ENCODE assay signal across 11 cellular contexts in genomic region chr9:137256362-137256761, GRCh38. TPM values are rescaled to one million over a fixed set of nuclear protein-coding genes. Genes with fewer than 3 reads are reported as not detected.
DNase-seq lines count a peak whose midpoint lies in the region; ATAC-seq, FAIRE-seq and TF ChIP-seq lines count a peak whose summit lies in the region.
"Had no signal": no experiment of that assay in that cellular context is flagged by ENCODE, and none has a peak within 500 bp of the region (broad histone marks: within the 10 kb centered on the region; RNA-seq: fewer than 3 reads in every experiment).

No MANE protein-coding gene starts in this region.

- TF ChIP-seq EP300 in H1 (IDR thresholded peaks at IDR 0.05; ENCODE audit: borderline replicate concordance in 1 of 2, low read depth in 2 of 2, low read length in 2 of 2): no peak

- CTCF ChIA-PET in CD8-positive, alpha-beta T cell (lab: Charles Lee): interaction anchor here (1.3 to 2.8 kb wide), 4 partner anchors 16 to 227 kb away, joined by 3 to 23 read pairs (median 4); partner anchors contain the start of gene TUBB4B
- CTCF ChIA-PET in H1 (lab: Charles Lee; ENCODE audit: partially characterized antibody): interaction anchor here (0.6 to 4.7 kb wide), 15 partner anchors 9 to 230 kb away, joined by 3 to 13 read pairs (median 4); partner anchors contain the start of genes ABCA2 and RNF224

- peaks cover 7% of the 10 kb centered on the region for H3K36me3 ChIP-seq in CD8-positive, alpha-beta T cell (ENCODE audit: insufficient read depth, low read length)
- H3K36me3 ChIP-seq in OCI-LY1 (ENCODE audit: insufficient read depth, low read length) (peaks cover 10% of the 10 kb centered on the region), H1 (ENCODE audit: control insufficient read depth in 2 of 4, insufficient read depth in 4 of 4, low read length in 3 of 4) (peaks cover 3 to 17% (median 12%) of the 10 kb centered on the region in 4 experiments; a peak in 6 of 8 replicates), osteoblast (ENCODE audit: insufficient read depth, low read length) (peaks cover 19% of the 10 kb centered on the region)

- 89% methylated on average over 15 of the region's 15 CpGs; no CpG with 5 or more reads in 1 of the 2 experiments for WGBS in H1 (ENCODE audit: extremely low coverage in 1 of 2, insufficient coverage in 1 of 2, insufficient read length in 1 of 2, insufficient replicate concordance in 2 of 2, low coverage in 1 of 2, low lambda C conversion rate in 2 of 2, missing lambda C conversion rate in 1 of 2), 2 experiments

- H4K5ac ChIP-seq in H1 (ENCODE audit: insufficient read length, low read depth, low read length): no peak overlapping the region

- H3K9ac ChIP-seq in OCI-LY1 (ENCODE audit: low read length) (peak overlapping the region; percentile 89), H1 (replicated peaks in 1 of 4; ENCODE audit: extremely low read depth in 1 of 4, low read depth in 3 of 4, low read length in 3 of 4) (0 out of 7 replicates have a peak overlapping the region, but pooled peaks of 1 of the 4 experiments have one; percentile 44)

- H3K4me1 Mint-ChIP-seq in CD8-positive, alpha-beta T cell (ENCODE audit: low read depth): peaks cover 15% of the 10 kb centered on the region

- no peak for ATAC-seq in CD8-positive, alpha-beta T cell
- ATAC-seq in GM21619 (IDR thresholded peaks at IDR 0.05; ENCODE audit: unreplicated experiment): no peak

- no peaks in the 10 kb centered on the region for H3K27me3 Mint-ChIP-seq in CD8-positive, alpha-beta T cell (ENCODE audit: low read depth)

- H3K27me3 ChIP-seq in CD8-positive, alpha-beta T cell (ENCODE audit: insufficient read depth, low read length): no peaks in the 10 kb centered on the region
- no peaks in the 10 kb centered on the region; the same call in 1 of the 2 replicates for H3K27me3 ChIP-seq in OCI-LY1 (ENCODE audit: insufficient read depth, low read length)
- peaks cover 0 to 7% (median 0%) of the 10 kb centered on the region in 4 experiments; a peak in 2 of 7 replicates for H3K27me3 ChIP-seq in H1 (replicated peaks in 1 of 4; ENCODE audit: control insufficient read depth in 3 of 4, extremely low read depth in 1 of 4, insufficient read depth in 3 of 4, low read length in 3 of 4)
- H3K27me3 ChIP-seq in osteoblast (ENCODE audit: insufficient read depth, low read length): no peaks in the 10 kb centered on the region

- H2BK20ac ChIP-seq in H1 (ENCODE audit: low read length): no peak overlapping the region

- no peak overlapping the region for H3K27ac Mint-ChIP-seq in CD8-positive, alpha-beta T cell

- H3K79me1 ChIP-seq in H1 (ENCODE audit: low read depth, low read length): peaks cover 9% of the 10 kb centered on the region

- no peak overlapping the region for H2AK5ac ChIP-seq in H1 (ENCODE audit: low read depth, low read length)

- no peak overlapping the region for H3K14ac ChIP-seq in H1 (ENCODE audit: insufficient read length)

- no peak overlapping the region for H3K27ac ChIP-seq in CD8-positive, alpha-beta T cell (ENCODE audit: low read depth, low read length)
- H3K27ac ChIP-seq in OCI-LY1 (ENCODE audit: low read depth, low read length, poor library complexity, severe bottlenecking) (no peak overlapping the region), H1 (ENCODE audit: low read depth, low read length) (no peak overlapping the region), osteoblast (ENCODE audit: low read depth, low read length) (no peak overlapping the region)

- FAIRE-seq in H1 (lab: Jason Lieb, UNC): no peak
- FAIRE-seq: HTR-8/SVneo, islet of Langerhans had no signal

- H3K18ac ChIP-seq in H1 (ENCODE audit: extremely low read depth, low read length): no peak overlapping the region

- no peak for TF ChIP-seq CTCF in CD8-positive, alpha-beta T cell (IDR thresholded peaks at IDR 0.05)
- no peak for TF ChIP-seq CTCF in OCI-LY1 (IDR thresholded peaks at IDR 0.05; ENCODE audit: low read length)
- no peak for TF ChIP-seq CTCF in H1 (IDR thresholded peaks at IDR 0.05; ENCODE audit: control extremely low read depth in 1 of 3, insufficient read depth in 1 of 3, low read depth in 1 of 3, low read length in 3 of 3)
- no peak for TF ChIP-seq CTCF in osteoblast (IDR thresholded peaks at IDR 0.05; ENCODE audit: extremely low read depth, low read depth, low read length)

- no peaks in the 10 kb centered on the region for H3F3A ChIP-seq in OCI-LY1 (ENCODE audit: insufficient read depth, low read length)

- H3K4me3 ChIP-seq in CD8-positive, alpha-beta T cell (ENCODE audit: low read depth, low read length): peak overlapping the region; percentile 81
- H3K4me3 ChIP-seq in OCI-LY1 (ENCODE audit: low read depth, low read length, poor library complexity, severe bottlenecking) (peak overlapping the region; percentile 90), H1 (ENCODE audit: extremely low read depth in 1 of 4, insufficient read depth in 2 of 4, low read depth in 3 of 4, low read length in 4 of 4) (peak overlapping the region; percentile 52 to 100 (median 82)), osteoblast (ENCODE audit: insufficient read depth, low read length) (peak overlapping the region; percentile 90)

- no peaks in the 10 kb centered on the region for H4K20me1 ChIP-seq in OCI-LY1 (ENCODE audit: insufficient read depth, low read length)
- H4K20me1 ChIP-seq in H1 (replicated peaks in 1 of 2; ENCODE audit: control insufficient read depth in 1 of 2, insufficient read depth in 2 of 2, low read length in 2 of 2): peaks cover 0 to 4% of the 10 kb centered on the region in 2 experiments
- H4K20me1 ChIP-seq in osteoblast (ENCODE audit: insufficient read depth, low read length): peaks cover 14% of the 10 kb centered on the region

- H3K4me1 ChIP-seq in CD8-positive, alpha-beta T cell (ENCODE audit: insufficient read depth, low read length): peaks cover 18% of the 10 kb centered on the region
- peaks cover 46% of the 10 kb centered on the region for H3K4me1 ChIP-seq in OCI-LY1 (ENCODE audit: insufficient read depth, low read length, severe bottlenecking)
- peaks cover 0 to 21% (median 16%) of the 10 kb centered on the region in 4 experiments; a peak in 5 of 7 replicates for H3K4me1 ChIP-seq in H1 (replicated peaks in 1 of 4; ENCODE audit: control insufficient read depth in 3 of 4, insufficient read depth in 4 of 4, low read length in 3 of 4)
- peaks cover 13% of the 10 kb centered on the region for H3K4me1 ChIP-seq in osteoblast (ENCODE audit: insufficient read depth, low read length)

- TF ChIP-seq POLR2A in H1 (IDR thresholded peaks at IDR 0.05; ENCODE audit: control extremely low read depth in 1 of 2, low read depth in 2 of 2, low read length in 2 of 2): no peak

- H3K23ac ChIP-seq in H1 (ENCODE audit: insufficient read length): no peak overlapping the region

- DNase-seq in CD8-positive, alpha-beta T cell: no peak
- DNase-seq in H1 (ENCODE audit: low read depth in 1 of 2, low spot score in 2 of 2) (no peak), osteoblast (ENCODE audit: insufficient read length, low spot score, missing footprints) (peak; percentile 67), NCI-H2081 (lab: John Stamatoyannopoulos, UW) (no peak), OCI-M2 (lab: John Stamatoyannopoulos, UW; ENCODE audit: unreplicated experiment) (no peak)
- DNase-seq in stimulated activated CD4-positive, alpha-beta T cell treated with anti-CD3 and anti-CD28 coated beads, Interleukin-1b, Interleukin-23, amount 100 ng/mL, for 48 hours: no peak

- no peaks in the 10 kb centered on the region for H3K9me3 Mint-ChIP-seq in CD8-positive, alpha-beta T cell

- no peaks in the 10 kb centered on the region for H3K9me2 ChIP-seq in OCI-LY1 (ENCODE audit: low read depth, low read length)

- peak overlapping the region; percentile 88 for H3K4me3 Mint-ChIP-seq in CD8-positive, alpha-beta T cell

- H2BK5ac ChIP-seq in H1 (ENCODE audit: low read depth, low read length): no peak overlapping the region

- peaks cover 15% of the 10 kb centered on the region for H3K36me3 Mint-ChIP-seq in CD8-positive, alpha-beta T cell

- H3K79me2 ChIP-seq in OCI-LY1 (ENCODE audit: insufficient read depth, low read length): no peaks in the 10 kb centered on the region
- peaks cover 0 to 13% of the 10 kb centered on the region in 2 experiments; a peak in 2 of 4 replicates for H3K79me2 ChIP-seq in H1 (ENCODE audit: control insufficient read depth in 1 of 2, insufficient read depth in 2 of 2, low read length in 2 of 2)
- H3K79me2 ChIP-seq in osteoblast (ENCODE audit: insufficient read depth, low read length): peaks cover 30% of the 10 kb centered on the region

- peaks cover 14% of the 10 kb centered on the region; the same call in 1 of the 2 replicates for H3K23me2 ChIP-seq in H1 (ENCODE audit: low read depth, low read length)

- H3K56ac ChIP-seq in H1 (replicated peaks; ENCODE audit: insufficient read length, low read depth, low read length): no peak overlapping the region

- TF ChIP-seq RAD21 in H1 (IDR thresholded peaks at IDR 0.05 in 1 of 2, conservative IDR thresholded peaks at IDR 0.05 in 1 of 2; ENCODE audit: low read depth in 2 of 2, low read length in 2 of 2): no peak

- H2AFZ ChIP-seq in OCI-LY1 (ENCODE audit: low read length) (no peak overlapping the region), H1 (ENCODE audit: low read length) (no peak overlapping the region), osteoblast (ENCODE audit: low read length) (no peak overlapping the region)

- no peaks in the 10 kb centered on the region for H3K9me3 ChIP-seq in CD8-positive, alpha-beta T cell (ENCODE audit: low read length)
- H3K9me3 ChIP-seq in OCI-LY1 (ENCODE audit: low read length) (no peaks in the 10 kb centered on the region), H1 (ENCODE audit: insufficient read depth in 2 of 2, low read depth in 1 of 2, low read length in 1 of 2) (no peaks in the 10 kb centered on the region), osteoblast (ENCODE audit: low read depth, low read length) (no peaks in the 10 kb centered on the region)

- intact Hi-C loops in CD8-positive, alpha-beta T cell (cut with DNase I, micrococcal nuclease): loop anchor here (5.0 to 10.0 kb wide), 2 partner anchors 369 to 1012 kb away; partner anchors contain the start of genes QSOX2 (in 1 of the 2) and TRAF2 (in 1 of the 2)

- H2BK12ac ChIP-seq in H1 (ENCODE audit: low read depth, low read length): no peak overlapping the region

- H3K4ac ChIP-seq in H1 (replicated peaks; ENCODE audit: insufficient read length, low read depth, low read length): no peak overlapping the region

- H2BK15ac ChIP-seq in H1 (ENCODE audit: low read length): no peak overlapping the region

- H4K91ac ChIP-seq in H1 (replicated peaks; ENCODE audit: insufficient read length, low read length): no peak overlapping the region

- no peak overlapping the region for H2BK120ac ChIP-seq in H1 (replicated peaks; ENCODE audit: low read depth, low read length)

- H3K4me2 ChIP-seq in OCI-LY1 (ENCODE audit: low read length) (peak overlapping the region; percentile 88), H1 (ENCODE audit: insufficient read depth in 1 of 2, low read depth in 2 of 2, low read length in 2 of 2) (peak overlapping the region; percentile 80 to 92), osteoblast (ENCODE audit: insufficient read depth, low read length) (peak overlapping the region; percentile 92)

- no peak overlapping the region; the same call in 1 of the 2 replicates for H4K8ac ChIP-seq in H1 (ENCODE audit: extremely low read depth, insufficient read depth, low read length)

- POLR2A ChIA-PET in CD8-positive, alpha-beta T cell (lab: Charles Lee): interaction anchor here (0.7 to 5.3 kb wide), 5 partner anchors 10 to 456 kb away, joined by 3 to 80 read pairs (median 4); partner anchors contain the start of genes RNF208 and TUBB4B
- POLR2A ChIA-PET in H1 (lab: Charles Lee; ENCODE audit: partially characterized antibody): interaction anchor here (0.7 to 69.9 kb wide), 5 partner anchors 0 to 60 kb away, joined by 3 to 1462 read pairs (median 5); partner anchors contain the start of genes CYSRT1, NDOR1, NELFB and RNF208

RNA-seq across cellular contexts. Expression of gene NELFB, which starts 1.2 kb away (rescaled TPM):
- 10 to 100 TPM; 17.1 to 17.6 TPM for total RNA-seq in CD8-positive, alpha-beta T cell
- 70.8 and 78.0 TPM in 2 replicates for total RNA-seq in H1 (2021; fragmentation: NEBNext Ultra II Directional; extraction: Animal tissue kit (Norgen Biotek cat#: 25700))
- polyA plus RNA-seq in H1 (2011; rRNA removed): 57.6 and 86.5 TPM in 2 replicates
- 76.0 TPM for polyA plus RNA-seq in H1 (2011; cell fraction: cytosol; rRNA removed)
- 88.6 TPM for polyA plus RNA-seq in H1 (2011; cell fraction: nucleus; rRNA removed)
- 60.2 to 87.1 TPM (median 80.4 TPM) in 4 replicates for polyA plus RNA-seq in H1 (2012, experiment 1 of 2)
- polyA plus RNA-seq in H1 (2012, experiment 2 of 2): 79.8 TPM
- polyA plus RNA-seq in H1 (2013, experiment 1 of 2): 37.9 TPM
- polyA plus RNA-seq in H1 (2013, experiment 2 of 2): 37.5 TPM
- polyA minus RNA-seq in H1 (2011; rRNA and poly(A)+ RNA removed): 38.7 and 47.9 TPM in 2 replicates
- polyA minus RNA-seq in H1 (2011; cell fraction: cytosol; rRNA and poly(A)+ RNA removed): 49.8 TPM
- 27.2 TPM for polyA minus RNA-seq in H1 (2011; cell fraction: nucleus; rRNA and poly(A)+ RNA removed)
- 46.0 and 47.4 TPM in 2 replicates for total RNA-seq in osteoblast

RNA-seq across cellular contexts. Expression of gene STPG3, which starts 5.3 kb away (rescaled TPM):
- under 1 TPM in 1 of 2 experiments, not detected in 1; 0.30 TPM for total RNA-seq in CD8-positive, alpha-beta T cell
- total RNA-seq in H1 (2021; fragmentation: NEBNext Ultra II Directional; extraction: Animal tissue kit (Norgen Biotek cat#: 25700)): not detected in 2 replicates
- 0.14 TPM in 1 of 2 replicates, not detected in the other for polyA plus RNA-seq in H1 (2011; rRNA removed)
- not detected for polyA plus RNA-seq in H1 (2011; cell fraction: cytosol; rRNA removed)
- polyA plus RNA-seq in H1 (2011; cell fraction: nucleus; rRNA removed): 0.43 TPM
- 0.42 to 0.67 TPM (median 0.61 TPM) in 3 of 4 replicates, not detected in the other for polyA plus RNA-seq in H1 (2012, experiment 1 of 2)
- 0.30 TPM for polyA plus RNA-seq in H1 (2012, experiment 2 of 2)
- polyA plus RNA-seq in H1 (2013, experiment 1 of 2): 0.06 TPM
- not detected for polyA plus RNA-seq in H1 (2013, experiment 2 of 2)
- not detected in 2 replicates for polyA minus RNA-seq in H1 (2011; rRNA and poly(A)+ RNA removed)
- not detected for polyA minus RNA-seq in H1 (2011; cell fraction: cytosol; rRNA and poly(A)+ RNA removed)
- not detected for polyA minus RNA-seq in H1 (2011; cell fraction: nucleus; rRNA and poly(A)+ RNA removed)
- total RNA-seq in osteoblast: 0.36 TPM in 1 of 2 replicates, not detected in the other
- total RNA-seq: temporal lobe had no signal

RNA-seq across cellular contexts. Expression of gene TUBB4B, which starts 15.3 kb away (rescaled TPM):
- total RNA-seq in CD8-positive, alpha-beta T cell: 100 to 1,000 TPM; 114 to 120 TPM
- 307 and 311 TPM in 2 replicates for total RNA-seq in H1 (2021; fragmentation: NEBNext Ultra II Directional; extraction: Animal tissue kit (Norgen Biotek cat#: 25700))
- polyA plus RNA-seq in H1 (2011; rRNA removed): 280 and 342 TPM in 2 replicates
- 348 TPM for polyA plus RNA-seq in H1 (2011; cell fraction: cytosol; rRNA removed)
- polyA plus RNA-seq in H1 (2011; cell fraction: nucleus; rRNA removed): 340 TPM
- 226 to 351 TPM (median 341 TPM) in 4 replicates for polyA plus RNA-seq in H1 (2012, experiment 1 of 2)
- 349 TPM for polyA plus RNA-seq in H1 (2012, experiment 2 of 2)
- polyA plus RNA-seq in H1 (2013, experiment 1 of 2): 214 TPM
- 205 TPM for polyA plus RNA-seq in H1 (2013, experiment 2 of 2)
- polyA minus RNA-seq in H1 (2011; rRNA and poly(A)+ RNA removed): 150 and 158 TPM in 2 replicates
- 145 TPM for polyA minus RNA-seq in H1 (2011; cell fraction: cytosol; rRNA and poly(A)+ RNA removed)
- polyA minus RNA-seq in H1 (2011; cell fraction: nucleus; rRNA and poly(A)+ RNA removed): 92.9 TPM
- 67.7 and 74.0 TPM in 2 replicates for total RNA-seq in osteoblast

RNA-seq across cellular contexts. Expression of gene TOR4A, which starts 21.2 kb away (rescaled TPM):
- under 1 TPM; 0.22 to 0.42 TPM for total RNA-seq in CD8-positive, alpha-beta T cell
- 9.2 and 9.3 TPM in 2 replicates for total RNA-seq in H1 (2021; fragmentation: NEBNext Ultra II Directional; extraction: Animal tissue kit (Norgen Biotek cat#: 25700))
- polyA plus RNA-seq in H1 (2011; rRNA removed): 8.4 and 11.4 TPM in 2 replicates
- 6.6 TPM for polyA plus RNA-seq in H1 (2011; cell fraction: cytosol; rRNA removed)
- 11.1 TPM for polyA plus RNA-seq in H1 (2011; cell fraction: nucleus; rRNA removed)
- 3.5 to 6.6 TPM (median 5.8 TPM) in 4 replicates for polyA plus RNA-seq in H1 (2012, experiment 1 of 2)
- polyA plus RNA-seq in H1 (2012, experiment 2 of 2): 5.1 TPM
- polyA plus RNA-seq in H1 (2013, experiment 1 of 2): 12.1 TPM
- 12.3 TPM for polyA plus RNA-seq in H1 (2013, experiment 2 of 2)
- 2.7 TPM in 2 replicates for polyA minus RNA-seq in H1 (2011; rRNA and poly(A)+ RNA removed)
- polyA minus RNA-seq in H1 (2011; cell fraction: cytosol; rRNA and poly(A)+ RNA removed): 10.6 TPM
- polyA minus RNA-seq in H1 (2011; cell fraction: nucleus; rRNA and poly(A)+ RNA removed): 9.7 TPM
- 0.29 and 2.5 TPM in 2 replicates for total RNA-seq in osteoblast

RNA-seq across cellular contexts. Expression of gene SLC34A3, which starts 25.7 kb away (rescaled TPM):
- not detected for total RNA-seq in CD8-positive, alpha-beta T cell
- not detected in 2 replicates for total RNA-seq in H1 (2021; fragmentation: NEBNext Ultra II Directional; extraction: Animal tissue kit (Norgen Biotek cat#: 25700))
- 0.06 and 0.08 TPM in 2 replicates for polyA plus RNA-seq in H1 (2011; rRNA removed)
- polyA plus RNA-seq in H1 (2011; cell fraction: cytosol; rRNA removed): 0.09 TPM
- 0.33 TPM for polyA plus RNA-seq in H1 (2011; cell fraction: nucleus; rRNA removed)
- 0.13 to 0.22 TPM (median 0.19 TPM) in 3 of 4 replicates, not detected in the other for polyA plus RNA-seq in H1 (2012, experiment 1 of 2)
- not detected for polyA plus RNA-seq in H1 (2012, experiment 2 of 2)
- 0.04 TPM for polyA plus RNA-seq in H1 (2013, experiment 1 of 2)
- 0.07 TPM for polyA plus RNA-seq in H1 (2013, experiment 2 of 2)
- polyA minus RNA-seq in H1 (2011; rRNA and poly(A)+ RNA removed): not detected in 2 replicates
- polyA minus RNA-seq in H1 (2011; cell fraction: cytosol; rRNA and poly(A)+ RNA removed): not detected
- not detected for polyA minus RNA-seq in H1 (2011; cell fraction: nucleus; rRNA and poly(A)+ RNA removed)
- total RNA-seq in osteoblast: not detected in 2 replicates
- total RNA-seq: temporal lobe had no signal
